In genomic region chr12:109329710-109330109, GRCh38 we compare ENCODE assay signal across 16 cellular contexts. TPM values are rescaled to one million over a fixed set of nuclear protein-coding genes. Genes with fewer than 3 reads are reported as not detected.
"Had no signal": no experiment of that assay in that cellular context is flagged by ENCODE, and none has a peak within 500 bp of the region (broad histone marks: within the 10 kb centered on the region; RNA-seq: fewer than 3 reads in every experiment).

No MANE protein-coding gene starts in this region.

- H3K27me3 ChIP-seq: breast epithelium had no signal

- DNase-seq: activated CD4-positive, alpha-beta T cell treated with anti-CD3 and anti-CD28 coated beads, Interleukin-2, amount 10 ng/mL, durations not matched to agents 7 days and 5 days; activated CD8-positive, alpha-beta memory T cell treated with anti-CD3 and anti-CD28 coated beads, Interleukin-2, amount 50 U/mL, for 48 hours; activated naive CD8-positive, alpha-beta T cell treated with anti-CD3 and anti-CD28 coated beads for 36 hours; activated T-cell treated with anti-CD3 and anti-CD28 coated beads, Interleukin-2, amount 50 U/mL, for 72 hours; cerebellar nuclear complex; effector memory CD4-positive, alpha-beta T cell; foreskin keratinocyte had no signal

- H3K36me3 Mint-ChIP-seq: activated naive CD8-positive, alpha-beta T cell treated with anti-CD3 and anti-CD28 coated beads for 36 hours; stimulated activated effector memory CD8-positive, alpha-beta T cell treated with anti-CD3 and anti-CD28 coated beads, Interleukin-12 subunit alpha, Interleukin-12 subunit beta, amount 100 ng/mL, for 72 hours had no signal

- H3K36me3 ChIP-seq: breast epithelium had no signal

- H3K4me1 ChIP-seq: breast epithelium, foreskin keratinocyte had no signal

- H3K27me3 Mint-ChIP-seq: activated naive CD8-positive, alpha-beta T cell treated with anti-CD3 and anti-CD28 coated beads for 36 hours; dendritic cell treated with granulocyte-macrophage colony-stimulating factor and Interleukin-4, amounts not matched to agents 40 ng/mL and 50 ng/mL, for 4 days had no signal

- H3K27ac Mint-ChIP-seq: activated CD4-positive, alpha-beta T cell treated with anti-CD3 and anti-CD28 coated beads, Interleukin-2, amount 10 ng/mL, durations not matched to agents 7 days and 5 days; activated naive CD8-positive, alpha-beta T cell treated with anti-CD3 and anti-CD28 coated beads for 36 hours; activated T-cell treated with anti-CD3 and anti-CD28 coated beads, Interleukin-2, amount 50 U/mL, for 72 hours; dendritic cell treated with granulocyte-macrophage colony-stimulating factor and Interleukin-4, amounts not matched to agents 40 ng/mL and 50 ng/mL, for 4 days; stimulated activated effector memory CD8-positive, alpha-beta T cell treated with anti-CD3 and anti-CD28 coated beads, Interleukin-12 subunit alpha, Interleukin-12 subunit beta, amount 100 ng/mL, for 72 hours; T-helper 2 cell treated with Interferon-gamma antibody and Interleukin-4, amounts not matched to agents 5 μg/mL and 100 μg/mL, for 36 hours had no signal

- H3K4me1 Mint-ChIP-seq: activated CD4-positive, alpha-beta T cell treated with anti-CD3 and anti-CD28 coated beads, Interleukin-2, amount 10 ng/mL, durations not matched to agents 7 days and 5 days; activated naive CD8-positive, alpha-beta T cell treated with anti-CD3 and anti-CD28 coated beads for 36 hours; stimulated activated effector memory CD8-positive, alpha-beta T cell treated with anti-CD3 and anti-CD28 coated beads, Interleukin-12 subunit alpha, Interleukin-12 subunit beta, amount 100 ng/mL, for 72 hours had no signal

- H3K4me3 ChIP-seq: breast epithelium had no signal

- H3K4me3 Mint-ChIP-seq: activated CD4-positive, alpha-beta T cell treated with anti-CD3 and anti-CD28 coated beads, Interleukin-2, amount 10 ng/mL, durations not matched to agents 7 days and 5 days; activated naive CD8-positive, alpha-beta T cell treated with anti-CD3 and anti-CD28 coated beads for 36 hours; activated T-cell treated with anti-CD3 and anti-CD28 coated beads, Interleukin-2, amount 50 U/mL, for 72 hours; dendritic cell treated with granulocyte-macrophage colony-stimulating factor and Interleukin-4, amounts not matched to agents 40 ng/mL and 50 ng/mL, for 4 days; stimulated activated effector memory CD8-positive, alpha-beta T cell treated with anti-CD3 and anti-CD28 coated beads, Interleukin-12 subunit alpha, Interleukin-12 subunit beta, amount 100 ng/mL, for 72 hours; T-helper 2 cell treated with Interferon-gamma antibody and Interleukin-4, amounts not matched to agents 5 μg/mL and 100 μg/mL, for 36 hours had no signal

- ATAC-seq: activated T-cell treated with anti-CD3 and anti-CD28 coated beads, Interleukin-2, amount 50 U/mL, for 72 hours; foreskin keratinocyte; stimulated activated effector memory CD8-positive, alpha-beta T cell treated with anti-CD3 and anti-CD28 coated beads, Interleukin-12 subunit alpha, Interleukin-12 subunit beta, amount 100 ng/mL, for 72 hours had no signal

- H3K9me3 Mint-ChIP-seq: activated CD4-positive, alpha-beta T cell treated with anti-CD3 and anti-CD28 coated beads, Interleukin-2, amount 10 ng/mL, durations not matched to agents 7 days and 5 days; activated naive CD8-positive, alpha-beta T cell treated with anti-CD3 and anti-CD28 coated beads for 36 hours; activated T-cell treated with anti-CD3 and anti-CD28 coated beads, Interleukin-2, amount 50 U/mL, for 72 hours; dendritic cell treated with granulocyte-macrophage colony-stimulating factor and Interleukin-4, amounts not matched to agents 40 ng/mL and 50 ng/mL, for 4 days; stimulated activated effector memory CD8-positive, alpha-beta T cell treated with anti-CD3 and anti-CD28 coated beads, Interleukin-12 subunit alpha, Interleukin-12 subunit beta, amount 100 ng/mL, for 72 hours; T-helper 2 cell treated with Interferon-gamma antibody and Interleukin-4, amounts not matched to agents 5 μg/mL and 100 μg/mL, for 36 hours had no signal

- H3K27ac ChIP-seq: breast epithelium, foreskin keratinocyte had no signal

- H3K9me3 ChIP-seq: breast epithelium had no signal

RNA-seq across cellular contexts. Expression of gene MYO1H, which starts 18.0 kb away (rescaled TPM):
- total RNA-seq: activated CD4-positive, alpha-beta T cell treated with anti-CD3 and anti-CD28 coated beads, Interleukin-2, amount 10 ng/mL, durations not matched to agents 7 days and 5 days; activated naive CD8-positive, alpha-beta T cell treated with anti-CD3 and anti-CD28 coated beads for 36 hours; activated T-cell treated with anti-CD3 and anti-CD28 coated beads, Interleukin-2, amount 50 U/mL, for 72 hours; foreskin keratinocyte; kidney epithelial cell; osteocyte; pulmonary artery endothelial cell; ureter had no signal
- polyA plus RNA-seq: foreskin keratinocyte had no signal

RNA-seq across cellular contexts. Expression of gene FOXN4, which starts 20.6 kb away (rescaled TPM):
- total RNA-seq: activated CD4-positive, alpha-beta T cell treated with anti-CD3 and anti-CD28 coated beads, Interleukin-2, amount 10 ng/mL, durations not matched to agents 7 days and 5 days; activated naive CD8-positive, alpha-beta T cell treated with anti-CD3 and anti-CD28 coated beads for 36 hours; activated T-cell treated with anti-CD3 and anti-CD28 coated beads, Interleukin-2, amount 50 U/mL, for 72 hours; breast epithelium; foreskin keratinocyte; kidney epithelial cell; mesenteric fat pad; osteocyte; pulmonary artery endothelial cell; ureter had no signal
- polyA plus RNA-seq: foreskin keratinocyte had no signal
